In the genomic region with DNA sequence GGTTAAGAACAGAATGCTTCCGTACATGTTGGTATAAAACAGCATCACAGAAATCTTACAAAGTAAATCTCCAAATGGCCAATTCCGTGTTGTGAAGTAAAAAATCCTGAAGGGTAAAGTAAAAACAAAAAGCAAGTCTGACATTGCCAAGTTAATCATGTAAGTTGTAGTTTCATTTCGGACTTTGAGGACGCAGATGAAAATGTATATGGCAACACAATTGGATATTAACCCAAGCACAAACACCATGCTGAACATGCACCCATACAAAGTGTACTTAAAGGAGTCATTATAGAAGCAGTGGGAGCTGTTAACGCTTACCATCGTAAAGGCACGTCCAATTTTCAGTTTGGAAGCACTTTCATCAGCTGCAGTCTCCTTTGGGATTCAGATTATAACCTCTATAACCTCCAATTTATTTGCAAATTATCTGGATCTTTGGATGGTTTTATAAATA, we compare ENCODE assay signal across 9 cellular contexts. TPM values are rescaled to one million over a fixed set of nuclear protein-coding genes. Genes with fewer than 3 reads are reported as not detected.
DNase-seq lines count a peak whose midpoint lies in the region; ATAC-seq and TF ChIP-seq lines count a peak whose summit lies in the region.
"Had no signal": no experiment of that assay in that cellular context is flagged by ENCODE, and none has a peak within 500 bp of the region (broad histone marks: within the 10 kb centered on the region; RNA-seq: fewer than 3 reads in every experiment).

No MANE protein-coding gene starts in this region.

- no peaks in the 10 kb centered on the region for H3K27me3 ChIP-seq in dorsolateral prefrontal cortex
- H3K27me3 ChIP-seq in aorta (ENCODE audit: control insufficient read depth in 1 of 2, insufficient read depth in 2 of 2, low read length in 1 of 2) = no peaks in the 10 kb centered on the region

- peak overlapping the region; percentile 98 for H3K27ac Mint-ChIP-seq in mesothelial cell of epicardium

- H3K27me3 Mint-ChIP-seq in mesothelial cell of epicardium (ENCODE audit: low read depth) = no peaks in the 10 kb centered on the region

- ATAC-seq in Right ventricle myocardium inferior = peak; percentile 28
- ATAC-seq in aorta (ENCODE audit: low FRiP score) = peak; percentile 55
- ATAC-seq in GM21367 (IDR thresholded peaks at IDR 0.05; ENCODE audit: unreplicated experiment) = no peak

- H3K36me3 Mint-ChIP-seq in mesothelial cell of epicardium = peaks cover 15% of the 10 kb centered on the region

- DNase-seq in Right ventricle myocardium inferior (ENCODE audit: missing footprints) (no peak), cardiac septum (ENCODE audit: low spot score) (no peak), dorsolateral prefrontal cortex (no peak), mesothelial cell of epicardium (ENCODE audit: low spot score in 2 of 2, unreplicated experiment in 2 of 2) (no peak), aorta (no peak), SKM-1 treated with dmso at 0.1 percent for 144 hours (lab: John Stamatoyannopoulos, UW; ENCODE audit: unreplicated experiment) (no peak), cerebellar cortex (ENCODE audit: low spot score) (no peak)
- DNase-seq: stimulated activated CD4-positive, alpha-beta T cell treated with anti-CD3 and anti-CD28 coated beads, Interleukin-1b, Interleukin-23, amount 100 ng/mL, for 48 hours had no signal

- H3K27ac ChIP-seq in dorsolateral prefrontal cortex (peak overlapping the region in 53 of 59 donors; percentile 4 to 86 (median 61)), aorta (ENCODE audit: low read depth in 1 of 2, low read length in 2 of 2) (peak overlapping the region; percentile 18 to 19)

- TF ChIP-seq CTCF in dorsolateral prefrontal cortex (IDR thresholded peaks at IDR 0.05 in 54 of 56, conservative IDR thresholded peaks at IDR 0.05 in 2 of 56; ENCODE audit: low read depth in 1 of 56, partially characterized antibody in 56 of 56) (no peak), mesothelial cell of epicardium (IDR thresholded peaks at IDR 0.05; ENCODE audit: unreplicated experiment) (no peak)

- peak overlapping the region; percentile 89 for H3K4me3 Mint-ChIP-seq in mesothelial cell of epicardium

- H3K4me3 ChIP-seq in dorsolateral prefrontal cortex = peak overlapping the region; percentile 18 to 70 (median 50)
- peak overlapping the region; percentile 94 to 98 for H3K4me3 ChIP-seq in aorta (ENCODE audit: low read length in 2 of 2)

- intact Hi-C loops in Right ventricle myocardium inferior (cut with DNase I) = loop anchor here (5.0 kb wide), 1 partner anchor 120 kb away; a partner anchor contains a TSS
- intact Hi-C loops in cardiac septum (cut with DNase I) = loop anchor here (5.0 kb wide), 2 partner anchors 80 kb away; no protein-coding TSS in a partner anchor
- intact Hi-C loops in dorsolateral prefrontal cortex (cut with DNase I) = no loop called here
- intact Hi-C loops in aorta (cut with DNase I) = loop anchor here (5.0 kb wide), 1 partner anchor 35 kb away; no protein-coding TSS in a partner anchor

- peaks cover 38% of the 10 kb centered on the region for H3K4me1 Mint-ChIP-seq in mesothelial cell of epicardium

- WGBS in aorta, 2 donors = 3% methylated on average over 7 of the region's 7 CpGs

- peaks cover 0 to 1% of the 10 kb centered on the region in 2 donors for H3K4me1 ChIP-seq in aorta (ENCODE audit: control insufficient read depth in 1 of 2, insufficient read depth in 2 of 2, low read length in 2 of 2)

- H3K9me3 ChIP-seq in aorta (ENCODE audit: control insufficient read depth, low read length) = no peaks in the 10 kb centered on the region

- H3K36me3 ChIP-seq in aorta (ENCODE audit: control insufficient read depth in 1 of 2, insufficient read depth in 2 of 2, low read length in 1 of 2) = no peaks in the 10 kb centered on the region

- H3K9me3 Mint-ChIP-seq in mesothelial cell of epicardium = peaks cover 1% of the 10 kb centered on the region

RNA-seq across cellular contexts. Expression of a gene that starts 0.8 kb away (rescaled TPM):
- total RNA-seq in Right ventricle myocardium inferior (14.8 TPM), cardiac septum (12.5 TPM), dorsolateral prefrontal cortex (10 to 100 TPM in 34 of 120 experiments, 1 to 10 TPM in 86; 1.5 to 23.3 (median 8.0) TPM), mesothelial cell of epicardium (19.4 to 21.7 TPM (median 21.1 TPM) in 3 replicates), aorta (10 to 100 TPM; 32.4 to 79.1 TPM)
- 10 to 100 TPM; 17.1 to 20.7 TPM for polyA plus RNA-seq in aorta

Comparison
In these comparisons a context has a peak if more than half of its experiments do, and no peak if none do; other contexts are left out.
1. intact Hi-C loops: an anchor here in Right ventricle myocardium inferior (5.0 kb wide), cardiac septum (5.0 kb wide) and aorta (5.0 kb wide); none called in dorsolateral prefrontal cortex.